In the genomic region with DNA sequence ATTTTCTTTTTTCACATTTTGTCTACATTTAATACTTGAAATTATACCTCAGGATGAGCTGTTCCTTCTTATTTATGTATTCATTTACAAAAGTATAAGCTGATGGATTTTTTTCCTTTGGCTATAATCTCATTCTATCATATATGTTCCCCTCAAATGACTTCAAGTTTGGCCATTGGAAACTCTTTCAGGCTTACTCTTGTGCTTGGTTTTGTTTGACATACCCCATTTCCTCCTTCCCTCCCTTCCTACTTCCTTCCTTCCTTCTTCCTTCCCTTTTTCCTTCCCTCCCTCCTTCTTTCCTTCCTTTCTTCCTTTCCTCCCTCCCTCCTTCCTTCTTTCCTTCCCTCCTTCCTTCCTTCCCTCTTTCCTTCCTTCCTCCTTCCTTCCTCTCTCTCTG, we compare ENCODE assay signal across 11 cellular contexts.
"Had no signal": no experiment of that assay in that cellular context is flagged by ENCODE, and none has a peak within 500 bp of the region (broad histone marks: within the 10 kb centered on the region; RNA-seq: fewer than 3 reads in every experiment).

No MANE protein-coding gene starts in this region.

- H3K9ac ChIP-seq: GM23248 had no signal

- H3K9me3 ChIP-seq: HAP-1 had no signal

- H3K4me2 ChIP-seq: GM23338 had no signal

- H2AFZ ChIP-seq: GM23248, GM23338 had no signal

- H3K4me1 ChIP-seq: HAP-1 had no signal

- H3K36me3 ChIP-seq: HAP-1 had no signal

- ATAC-seq: GM23338, HCT116 had no signal

- DNase-seq: GM23248, GOT3, H7, H9, HCEC 1CT, HFFc6 had no signal

- H3K27ac ChIP-seq: GM23248 had no signal

- FAIRE-seq: H1, H54 had no signal

- H3K4me3 ChIP-seq: GM23248, GM23338, HAP-1 had no signal
